ENCODE assay signal across 3 cellular contexts in the genomic region with DNA sequence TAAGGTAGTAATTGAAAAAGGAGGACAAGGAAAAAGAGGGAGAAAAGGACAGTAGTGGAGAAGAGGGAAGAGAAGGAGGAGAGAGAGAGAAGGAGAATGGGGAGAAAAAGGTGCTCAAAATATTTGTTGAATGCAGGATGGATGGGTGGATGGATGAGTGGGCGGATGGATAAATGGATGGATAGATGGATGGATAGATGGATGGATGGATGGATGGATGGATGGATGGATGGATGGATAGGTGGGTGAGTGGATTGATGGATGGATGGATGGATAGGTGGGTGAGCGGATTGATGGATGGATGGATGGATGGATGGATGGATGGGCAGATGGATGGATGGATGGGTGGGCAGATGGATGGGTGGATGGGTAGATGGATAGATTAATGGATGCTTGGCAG.
"Had no signal": no experiment of that assay in that cellular context is flagged by ENCODE, and none has a peak within 500 bp of the region (broad histone marks: within the 10 kb centered on the region; RNA-seq: fewer than 3 reads in every experiment).

No MANE protein-coding gene starts in this region.

- ATAC-seq: GM12878 had no signal

- DNase-seq: GDM1, GF-D8 had no signal

- H3K4me3 ChIP-seq: GM12878 had no signal
